ENCODE assay signal across 1 cellular context in the genomic region with DNA sequence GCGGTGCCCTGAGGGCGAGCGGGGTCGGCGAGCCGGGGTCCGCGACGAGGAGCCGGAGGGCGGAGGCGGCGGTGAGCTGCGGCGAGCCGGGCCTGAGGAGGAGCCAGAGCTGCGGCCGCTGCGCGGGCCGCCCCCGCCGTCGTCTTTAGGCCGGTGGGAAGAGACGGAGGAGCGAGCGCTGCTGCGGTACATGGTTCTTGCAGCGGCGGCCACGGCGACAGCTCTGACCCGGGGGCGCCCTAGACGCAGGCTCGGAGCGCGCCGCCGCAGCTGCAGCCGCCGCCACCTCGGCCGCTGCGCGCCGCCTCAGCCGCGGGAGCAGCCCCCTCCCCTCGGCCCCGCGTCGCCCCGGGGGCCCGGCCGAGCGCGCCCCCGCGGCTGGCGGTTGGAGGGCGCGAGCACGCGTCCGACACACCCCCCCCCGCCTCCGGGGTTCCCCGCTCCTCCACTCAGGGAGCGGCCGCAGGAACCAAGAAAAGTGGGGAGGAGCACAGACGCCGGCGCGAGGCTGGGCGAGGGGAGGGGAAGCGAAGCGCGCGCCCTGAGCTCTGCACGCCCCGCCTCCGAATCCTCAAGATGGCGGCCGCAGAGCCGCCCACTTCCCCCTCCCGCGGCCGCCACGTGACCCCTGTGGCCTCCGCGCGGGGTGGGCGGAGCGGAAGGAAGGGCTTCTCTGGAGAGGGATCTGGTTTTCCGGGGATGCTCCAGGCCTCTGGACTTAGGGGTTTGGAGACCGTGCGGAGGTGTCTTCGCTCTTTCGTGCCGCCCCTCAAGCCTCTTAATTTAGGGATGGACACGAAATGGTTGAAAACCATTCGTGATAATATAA.
TF ChIP-seq lines count a peak whose summit lies in the region.

A gene with protein sequence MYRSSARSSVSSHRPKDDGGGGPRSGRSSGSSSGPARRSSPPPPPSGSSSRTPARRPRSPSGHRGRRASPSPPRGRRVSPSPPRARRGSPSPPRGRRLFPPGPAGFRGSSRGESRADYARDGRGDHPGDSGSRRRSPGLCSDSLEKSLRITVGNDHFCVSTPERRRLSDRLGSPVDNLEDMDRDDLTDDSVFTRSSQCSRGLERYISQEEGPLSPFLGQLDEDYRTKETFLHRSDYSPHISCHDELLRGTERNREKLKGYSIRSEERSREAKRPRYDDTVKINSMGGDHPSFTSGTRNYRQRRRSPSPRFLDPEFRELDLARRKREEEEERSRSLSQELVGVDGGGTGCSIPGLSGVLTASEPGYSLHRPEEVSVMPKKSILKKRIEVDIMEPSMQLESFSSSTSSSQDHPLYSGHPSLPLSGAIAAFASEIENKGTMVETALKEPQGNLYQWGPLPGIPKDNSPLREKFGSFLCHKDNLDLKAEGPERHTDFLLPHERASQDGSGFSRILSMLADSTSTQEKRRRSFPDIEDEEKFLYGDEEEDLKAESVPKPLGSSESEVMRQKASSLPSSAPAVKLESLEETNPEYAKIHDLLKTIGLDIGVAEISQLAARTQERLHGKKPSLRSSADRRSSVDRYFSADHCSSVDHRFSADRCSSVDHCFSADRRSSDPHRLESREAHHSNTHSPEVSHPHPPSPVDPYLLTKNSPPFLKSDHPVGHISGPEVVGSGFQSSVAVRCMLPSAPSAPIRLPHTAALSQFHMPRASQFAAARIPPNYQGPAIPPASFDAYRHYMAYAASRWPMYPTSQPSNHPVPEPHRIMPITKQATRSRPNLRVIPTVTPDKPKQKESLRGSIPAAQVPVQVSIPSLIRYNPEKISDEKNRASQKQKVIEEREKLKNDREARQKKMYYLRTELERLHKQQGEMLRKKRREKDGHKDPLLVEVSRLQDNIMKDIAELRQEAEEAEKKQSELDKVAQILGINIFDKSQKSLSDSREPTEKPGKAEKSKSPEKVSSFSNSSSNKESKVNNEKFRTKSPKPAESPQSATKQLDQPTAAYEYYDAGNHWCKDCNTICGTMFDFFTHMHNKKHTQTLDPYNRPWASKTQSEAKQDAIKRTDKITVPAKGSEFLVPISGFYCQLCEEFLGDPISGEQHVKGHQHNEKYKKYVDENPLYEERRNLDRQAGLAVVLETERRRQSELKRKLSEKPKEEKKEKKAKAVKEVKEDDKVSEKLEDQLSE (N-terminal part only) (minus strand): TSS at position 474 of the 829 bp plus-strand sequence. CDS start 282 bp downstream, at position 192.

TF ChIP-seq in WTC11, 78 proteins besides CTCF, POLR2A, EP300 and RAD21 (continued from another document):
- TF ChIP-seq, protein P1, sequence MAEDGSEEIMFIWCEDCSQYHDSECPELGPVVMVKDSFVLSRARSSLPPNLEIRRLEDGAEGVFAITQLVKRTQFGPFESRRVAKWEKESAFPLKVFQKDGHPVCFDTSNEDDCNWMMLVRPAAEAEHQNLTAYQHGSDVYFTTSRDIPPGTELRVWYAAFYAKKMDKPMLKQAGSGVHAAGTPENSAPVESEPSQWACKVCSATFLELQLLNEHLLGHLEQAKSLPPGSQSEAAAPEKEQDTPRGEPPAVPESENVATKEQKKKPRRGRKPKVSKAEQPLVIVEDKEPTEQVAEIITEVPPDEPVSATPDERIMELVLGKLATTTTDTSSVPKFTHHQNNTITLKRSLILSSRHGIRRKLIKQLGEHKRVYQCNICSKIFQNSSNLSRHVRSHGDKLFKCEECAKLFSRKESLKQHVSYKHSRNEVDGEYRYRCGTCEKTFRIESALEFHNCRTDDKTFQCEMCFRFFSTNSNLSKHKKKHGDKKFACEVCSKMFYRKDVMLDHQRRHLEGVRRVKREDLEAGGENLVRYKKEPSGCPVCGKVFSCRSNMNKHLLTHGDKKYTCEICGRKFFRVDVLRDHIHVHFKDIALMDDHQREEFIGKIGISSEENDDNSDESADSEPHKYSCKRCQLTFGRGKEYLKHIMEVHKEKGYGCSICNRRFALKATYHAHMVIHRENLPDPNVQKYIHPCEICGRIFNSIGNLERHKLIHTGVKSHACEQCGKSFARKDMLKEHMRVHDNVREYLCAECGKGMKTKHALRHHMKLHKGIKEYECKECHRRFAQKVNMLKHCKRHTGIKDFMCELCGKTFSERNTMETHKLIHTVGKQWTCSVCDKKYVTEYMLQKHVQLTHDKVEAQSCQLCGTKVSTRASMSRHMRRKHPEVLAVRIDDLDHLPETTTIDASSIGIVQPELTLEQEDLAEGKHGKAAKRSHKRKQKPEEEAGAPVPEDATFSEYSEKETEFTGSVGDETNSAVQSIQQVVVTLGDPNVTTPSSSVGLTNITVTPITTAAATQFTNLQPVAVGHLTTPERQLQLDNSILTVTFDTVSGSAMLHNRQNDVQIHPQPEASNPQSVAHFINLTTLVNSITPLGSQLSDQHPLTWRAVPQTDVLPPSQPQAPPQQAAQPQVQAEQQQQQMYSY (CRISPR knock-in tag; IDR thresholded peaks at IDR 0.05) = no peak
- TF ChIP-seq GRHL2 (CRISPR knock-in tag; IDR thresholded peaks at IDR 0.05; ENCODE audit: insufficient replicate concordance, severe bottlenecking) (no peak), TEAD4 (CRISPR knock-in tag; IDR thresholded peaks at IDR 0.05) (no peak), ZNF263 (CRISPR knock-in tag; IDR thresholded peaks at IDR 0.05; ENCODE audit: low read depth) (no peak), NR3C1 (CRISPR knock-in tag; conservative IDR thresholded peaks at IDR 0.05; ENCODE audit: low read depth) (no peak), FOXP1 (CRISPR knock-in tag; IDR thresholded peaks at IDR 0.05; ENCODE audit: borderline replicate concordance) (no peak), KAT7 (CRISPR knock-in tag; IDR thresholded peaks at IDR 0.05; ENCODE audit: borderline replicate concordance) (peak; percentile 35; the same call in 1 of the 2 replicates), ZNF219 (CRISPR knock-in tag; IDR thresholded peaks at IDR 0.05; ENCODE audit: borderline replicate concordance) (no peak), OVOL2 (CRISPR knock-in tag; IDR thresholded peaks at IDR 0.05; ENCODE audit: borderline replicate concordance) (no peak), MXD4 (CRISPR knock-in tag; IDR thresholded peaks at IDR 0.05; ENCODE audit: borderline replicate concordance) (no peak), ZNF317 (CRISPR knock-in tag; IDR thresholded peaks at IDR 0.05; ENCODE audit: borderline replicate concordance, low read depth) (no peak), GABPB1 (CRISPR knock-in tag; IDR thresholded peaks at IDR 0.05) (0 out of 2 replicates have a peak, but pooled peaks have one; percentile 5), HMGA2 (CRISPR knock-in tag; IDR thresholded peaks at IDR 0.05) (no peak), ZNF416 (CRISPR knock-in tag; IDR thresholded peaks at IDR 0.05) (no peak), ELF4 (CRISPR knock-in tag; IDR thresholded peaks at IDR 0.05; ENCODE audit: low read depth) (no peak), SOX15 (CRISPR knock-in tag; IDR thresholded peaks at IDR 0.05) (no peak), ZNF423 (CRISPR knock-in tag; IDR thresholded peaks at IDR 0.05) (no peak; the same call in 1 of the 2 replicates), JUN (CRISPR knock-in tag; IDR thresholded peaks at IDR 0.05) (no peak), FOXK1 (CRISPR knock-in tag; IDR thresholded peaks at IDR 0.05) (peak; percentile 5; the same call in 1 of the 2 replicates), TEAD1 (CRISPR knock-in tag; IDR thresholded peaks at IDR 0.05) (no peak), ZNF138 (CRISPR knock-in tag; conservative IDR thresholded peaks at IDR 0.05) (no peak)
- TF ChIP-seq, protein P2, sequence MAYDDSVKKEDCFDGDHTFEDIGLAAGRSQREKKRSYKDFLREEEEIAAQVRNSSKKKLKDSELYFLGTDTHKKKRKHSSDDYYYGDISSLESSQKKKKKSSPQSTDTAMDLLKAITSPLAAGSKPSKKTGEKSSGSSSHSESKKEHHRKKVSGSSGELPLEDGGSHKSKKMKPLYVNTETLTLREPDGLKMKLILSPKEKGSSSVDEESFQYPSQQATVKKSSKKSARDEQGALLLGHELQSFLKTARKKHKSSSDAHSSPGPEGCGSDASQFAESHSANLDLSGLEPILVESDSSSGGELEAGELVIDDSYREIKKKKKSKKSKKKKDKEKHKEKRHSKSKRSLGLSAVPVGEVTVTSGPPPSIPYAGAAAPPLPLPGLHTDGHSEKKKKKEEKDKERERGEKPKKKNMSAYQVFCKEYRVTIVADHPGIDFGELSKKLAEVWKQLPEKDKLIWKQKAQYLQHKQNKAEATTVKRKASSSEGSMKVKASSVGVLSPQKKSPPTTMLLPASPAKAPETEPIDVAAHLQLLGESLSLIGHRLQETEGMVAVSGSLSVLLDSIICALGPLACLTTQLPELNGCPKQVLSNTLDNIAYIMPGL (CRISPR knock-in tag; IDR thresholded peaks at IDR 0.05) = 0 out of 2 replicates have a peak, but pooled peaks have one; percentile 10
- TF ChIP-seq, protein P3, sequence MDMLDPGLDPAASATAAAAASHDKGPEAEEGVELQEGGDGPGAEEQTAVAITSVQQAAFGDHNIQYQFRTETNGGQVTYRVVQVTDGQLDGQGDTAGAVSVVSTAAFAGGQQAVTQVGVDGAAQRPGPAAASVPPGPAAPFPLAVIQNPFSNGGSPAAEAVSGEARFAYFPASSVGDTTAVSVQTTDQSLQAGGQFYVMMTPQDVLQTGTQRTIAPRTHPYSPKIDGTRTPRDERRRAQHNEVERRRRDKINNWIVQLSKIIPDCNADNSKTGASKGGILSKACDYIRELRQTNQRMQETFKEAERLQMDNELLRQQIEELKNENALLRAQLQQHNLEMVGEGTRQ (CRISPR knock-in tag; IDR thresholded peaks at IDR 0.05) = peak; percentile 98
- TF ChIP-seq, protein P4, sequence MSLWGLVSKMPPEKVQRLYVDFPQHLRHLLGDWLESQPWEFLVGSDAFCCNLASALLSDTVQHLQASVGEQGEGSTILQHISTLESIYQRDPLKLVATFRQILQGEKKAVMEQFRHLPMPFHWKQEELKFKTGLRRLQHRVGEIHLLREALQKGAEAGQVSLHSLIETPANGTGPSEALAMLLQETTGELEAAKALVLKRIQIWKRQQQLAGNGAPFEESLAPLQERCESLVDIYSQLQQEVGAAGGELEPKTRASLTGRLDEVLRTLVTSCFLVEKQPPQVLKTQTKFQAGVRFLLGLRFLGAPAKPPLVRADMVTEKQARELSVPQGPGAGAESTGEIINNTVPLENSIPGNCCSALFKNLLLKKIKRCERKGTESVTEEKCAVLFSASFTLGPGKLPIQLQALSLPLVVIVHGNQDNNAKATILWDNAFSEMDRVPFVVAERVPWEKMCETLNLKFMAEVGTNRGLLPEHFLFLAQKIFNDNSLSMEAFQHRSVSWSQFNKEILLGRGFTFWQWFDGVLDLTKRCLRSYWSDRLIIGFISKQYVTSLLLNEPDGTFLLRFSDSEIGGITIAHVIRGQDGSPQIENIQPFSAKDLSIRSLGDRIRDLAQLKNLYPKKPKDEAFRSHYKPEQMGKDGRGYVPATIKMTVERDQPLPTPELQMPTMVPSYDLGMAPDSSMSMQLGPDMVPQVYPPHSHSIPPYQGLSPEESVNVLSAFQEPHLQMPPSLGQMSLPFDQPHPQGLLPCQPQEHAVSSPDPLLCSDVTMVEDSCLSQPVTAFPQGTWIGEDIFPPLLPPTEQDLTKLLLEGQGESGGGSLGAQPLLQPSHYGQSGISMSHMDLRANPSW (CRISPR knock-in tag; conservative IDR thresholded peaks at IDR 0.05; ENCODE audit: low read depth) = no peak
- TF ChIP-seq, protein P5, sequence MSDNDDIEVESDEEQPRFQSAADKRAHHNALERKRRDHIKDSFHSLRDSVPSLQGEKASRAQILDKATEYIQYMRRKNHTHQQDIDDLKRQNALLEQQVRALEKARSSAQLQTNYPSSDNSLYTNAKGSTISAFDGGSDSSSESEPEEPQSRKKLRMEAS (CRISPR knock-in tag; IDR thresholded peaks at IDR 0.05) = peak; percentile 48; the same call in 1 of the 2 replicates
- TF ChIP-seq, protein P6, sequence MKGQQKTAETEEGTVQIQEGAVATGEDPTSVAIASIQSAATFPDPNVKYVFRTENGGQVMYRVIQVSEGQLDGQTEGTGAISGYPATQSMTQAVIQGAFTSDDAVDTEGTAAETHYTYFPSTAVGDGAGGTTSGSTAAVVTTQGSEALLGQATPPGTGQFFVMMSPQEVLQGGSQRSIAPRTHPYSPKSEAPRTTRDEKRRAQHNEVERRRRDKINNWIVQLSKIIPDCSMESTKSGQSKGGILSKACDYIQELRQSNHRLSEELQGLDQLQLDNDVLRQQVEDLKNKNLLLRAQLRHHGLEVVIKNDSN (CRISPR knock-in tag; IDR thresholded peaks at IDR 0.05) = peak; percentile 97
- TF ChIP-seq, protein P7, sequence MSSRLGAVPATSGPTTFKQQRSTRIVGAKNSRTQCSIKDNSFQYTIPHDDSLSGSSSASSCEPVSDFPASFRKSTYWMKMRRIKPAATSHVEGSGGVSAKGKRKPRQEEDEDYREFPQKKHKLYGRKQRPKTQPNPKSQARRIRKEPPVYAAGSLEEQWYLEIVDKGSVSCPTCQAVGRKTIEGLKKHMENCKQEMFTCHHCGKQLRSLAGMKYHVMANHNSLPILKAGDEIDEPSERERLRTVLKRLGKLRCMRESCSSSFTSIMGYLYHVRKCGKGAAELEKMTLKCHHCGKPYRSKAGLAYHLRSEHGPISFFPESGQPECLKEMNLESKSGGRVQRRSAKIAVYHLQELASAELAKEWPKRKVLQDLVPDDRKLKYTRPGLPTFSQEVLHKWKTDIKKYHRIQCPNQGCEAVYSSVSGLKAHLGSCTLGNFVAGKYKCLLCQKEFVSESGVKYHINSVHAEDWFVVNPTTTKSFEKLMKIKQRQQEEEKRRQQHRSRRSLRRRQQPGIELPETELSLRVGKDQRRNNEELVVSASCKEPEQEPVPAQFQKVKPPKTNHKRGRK (CRISPR knock-in tag; IDR thresholded peaks at IDR 0.05; ENCODE audit: borderline replicate concordance) = no peak
- TF ChIP-seq, protein P8, sequence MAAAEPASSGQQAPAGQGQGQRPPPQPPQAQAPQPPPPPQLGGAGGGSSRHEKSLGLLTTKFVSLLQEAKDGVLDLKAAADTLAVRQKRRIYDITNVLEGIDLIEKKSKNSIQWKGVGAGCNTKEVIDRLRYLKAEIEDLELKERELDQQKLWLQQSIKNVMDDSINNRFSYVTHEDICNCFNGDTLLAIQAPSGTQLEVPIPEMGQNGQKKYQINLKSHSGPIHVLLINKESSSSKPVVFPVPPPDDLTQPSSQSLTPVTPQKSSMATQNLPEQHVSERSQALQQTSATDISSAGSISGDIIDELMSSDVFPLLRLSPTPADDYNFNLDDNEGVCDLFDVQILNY (CRISPR knock-in tag; IDR thresholded peaks at IDR 0.05) = peak; percentile 75
- TF ChIP-seq, protein P9, sequence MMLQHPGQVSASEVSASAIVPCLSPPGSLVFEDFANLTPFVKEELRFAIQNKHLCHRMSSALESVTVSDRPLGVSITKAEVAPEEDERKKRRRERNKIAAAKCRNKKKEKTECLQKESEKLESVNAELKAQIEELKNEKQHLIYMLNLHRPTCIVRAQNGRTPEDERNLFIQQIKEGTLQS (CRISPR knock-in tag; conservative IDR thresholded peaks at IDR 0.05) = no peak
